In the genomic region with DNA sequence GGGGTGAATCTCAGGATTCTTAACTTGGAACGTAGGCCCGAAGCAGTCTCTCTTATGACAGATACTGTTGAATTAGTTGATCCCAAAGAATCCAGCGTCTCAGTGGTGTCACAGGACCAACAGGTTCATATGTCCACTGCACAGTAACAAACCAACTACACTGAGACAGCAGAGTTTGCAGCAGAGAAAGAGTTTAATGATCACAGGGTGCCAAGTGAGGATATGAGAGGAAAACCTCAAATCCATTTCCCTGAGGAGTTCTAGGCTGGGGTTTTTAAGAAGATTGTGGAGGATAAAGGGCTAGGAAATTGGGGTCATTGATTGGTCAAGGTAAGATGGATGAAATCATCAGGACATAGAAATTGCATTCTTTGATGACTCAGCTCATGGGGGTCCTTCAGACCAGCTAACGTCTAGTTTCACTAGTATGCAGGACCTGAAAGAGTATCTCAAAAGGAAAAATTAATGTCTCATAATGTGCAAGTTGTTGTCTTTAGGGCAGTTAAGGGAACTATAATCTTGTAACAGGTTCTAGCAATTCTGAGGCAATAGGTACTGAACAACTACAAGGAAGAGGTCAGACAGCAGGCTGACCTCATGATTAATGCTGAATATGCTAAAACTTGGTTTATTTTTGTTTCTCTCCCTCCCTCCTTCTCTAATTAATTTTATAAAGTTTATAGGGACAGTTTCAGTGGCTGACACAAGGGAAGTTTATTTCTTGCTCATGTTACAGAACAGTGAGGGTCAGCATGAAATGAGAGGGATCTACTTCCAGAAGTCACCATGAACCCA, we compare ENCODE assay signal across 1 cellular context.
TF ChIP-seq lines count a peak whose summit lies in the region.

No MANE protein-coding gene starts in this region.

TF ChIP-seq in K562, 482 proteins besides CTCF, POLR2A, EP300 and RAD21 (continued from another document):
- TF ChIP-seq TRIM28 (IDR thresholded peaks at IDR 0.05) (peak; percentile 93), ZNF316 (IDR thresholded peaks at IDR 0.05) (peak; percentile 95), NFE2 (IDR thresholded peaks at IDR 0.05; ENCODE audit: low read depth) (0 out of 2 replicates have a peak, but pooled peaks have one; percentile 4), ZNF280B (CRISPR knock-in tag; IDR thresholded peaks at IDR 0.05) (0 out of 2 replicates have a peak, but pooled peaks have one; percentile 57), ZEB2 (IDR thresholded peaks at IDR 0.05) (0 out of 2 replicates have a peak, but pooled peaks have one; percentile 21), TCF3 (CRISPR knock-in tag; IDR thresholded peaks at IDR 0.05) (no peak), SMARCA4 (IDR thresholded peaks at IDR 0.05) (no peak), ZNF280A (IDR thresholded peaks at IDR 0.05; ENCODE audit: low read depth, partially characterized antibody) (peak; percentile 82), JUND (IDR thresholded peaks at IDR 0.05; ENCODE audit: borderline replicate concordance, low read depth, low read length) (0 out of 2 replicates have a peak, but pooled peaks have one; percentile 9), JUND (tag; IDR thresholded peaks at IDR 0.05; ENCODE audit: borderline replicate concordance, low read depth, low read length) (no peak), NR2C1 (IDR thresholded peaks at IDR 0.05) (no peak), NR2C1 (tag; IDR thresholded peaks at IDR 0.05) (peak; percentile 26; the same call in 1 of the 2 replicates), SRSF3 (IDR thresholded peaks at IDR 0.05; ENCODE audit: insufficient read depth, low read length) (no peak), ADNP (tag; IDR thresholded peaks at IDR 0.05) (0 out of 2 replicates have a peak, but pooled peaks have one; percentile 10)
- TF ChIP-seq, protein P1, sequence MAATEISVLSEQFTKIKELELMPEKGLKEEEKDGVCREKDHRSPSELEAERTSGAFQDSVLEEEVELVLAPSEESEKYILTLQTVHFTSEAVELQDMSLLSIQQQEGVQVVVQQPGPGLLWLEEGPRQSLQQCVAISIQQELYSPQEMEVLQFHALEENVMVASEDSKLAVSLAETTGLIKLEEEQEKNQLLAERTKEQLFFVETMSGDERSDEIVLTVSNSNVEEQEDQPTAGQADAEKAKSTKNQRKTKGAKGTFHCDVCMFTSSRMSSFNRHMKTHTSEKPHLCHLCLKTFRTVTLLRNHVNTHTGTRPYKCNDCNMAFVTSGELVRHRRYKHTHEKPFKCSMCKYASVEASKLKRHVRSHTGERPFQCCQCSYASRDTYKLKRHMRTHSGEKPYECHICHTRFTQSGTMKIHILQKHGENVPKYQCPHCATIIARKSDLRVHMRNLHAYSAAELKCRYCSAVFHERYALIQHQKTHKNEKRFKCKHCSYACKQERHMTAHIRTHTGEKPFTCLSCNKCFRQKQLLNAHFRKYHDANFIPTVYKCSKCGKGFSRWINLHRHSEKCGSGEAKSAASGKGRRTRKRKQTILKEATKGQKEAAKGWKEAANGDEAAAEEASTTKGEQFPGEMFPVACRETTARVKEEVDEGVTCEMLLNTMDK (IDR thresholded peaks at IDR 0.05; ENCODE audit: borderline replicate concordance, insufficient read depth, low read depth, low read length, poor library complexity, severe bottlenecking): no peak
TF ChIP-seq in K562: peak in this region for 17.
